19 cellular contexts compared by ENCODE assay signal in the genomic region with DNA sequence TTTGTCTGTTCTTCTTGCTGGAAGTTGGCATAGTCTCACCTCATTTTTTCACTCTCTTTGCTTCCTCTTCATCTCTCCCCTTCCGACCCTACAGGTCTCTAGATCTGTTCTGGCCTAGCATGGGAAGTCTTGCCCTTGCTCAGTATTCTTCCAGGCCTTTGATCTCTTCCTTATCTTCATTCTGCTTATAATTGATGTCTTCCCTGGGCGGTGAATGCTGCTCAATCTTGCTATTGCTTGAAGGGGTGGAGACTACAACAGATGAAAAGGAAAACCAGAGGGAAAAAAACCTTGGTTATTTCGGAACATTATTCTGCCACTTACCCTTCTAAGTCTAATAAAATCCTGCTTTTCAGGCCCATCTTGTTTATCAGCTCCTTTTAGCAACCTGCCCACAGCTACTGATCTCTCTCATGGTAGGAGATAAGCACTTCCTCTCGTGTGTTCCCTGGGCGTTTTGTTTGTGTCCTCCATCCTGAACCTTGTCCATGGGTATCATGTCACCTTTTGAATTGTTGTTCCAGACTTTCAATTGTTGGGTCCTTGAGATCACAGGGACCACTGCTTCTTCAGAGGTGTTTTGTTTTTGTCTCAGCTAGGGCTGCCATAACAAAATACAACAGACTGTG.
"Had no signal": no experiment of that assay in that cellular context is flagged by ENCODE, and none has a peak within 500 bp of the region (broad histone marks: within the 10 kb centered on the region; RNA-seq: fewer than 3 reads in every experiment).

No MANE protein-coding gene starts in this region.

- H3K9me3 ChIP-seq: breast epithelium had no signal

- H3K36me3 ChIP-seq: breast epithelium, upper lobe of left lung had no signal

- ATAC-seq: activated CD8-positive, alpha-beta T cell treated with anti-CD3 and anti-CD28 coated beads for 36 hours; activated T-cell treated with anti-CD3 and anti-CD28 coated beads, Interleukin-2, amount 50 U/mL, for 4 hours; naive thymus-derived CD8-positive, alpha-beta T cell; stimulated activated naive CD8-positive, alpha-beta T cell treated with anti-CD3 and anti-CD28 coated beads, Interleukin-15, Interleukin-2, amounts not matched to agents 100 U/mL and 50 U/mL, for 24 hours had no signal

- H3K27me3 ChIP-seq: breast epithelium, upper lobe of left lung had no signal

- H3K4me3 ChIP-seq: breast epithelium, lung, upper lobe of left lung had no signal

- DNase-seq: activated B cell treated with CpG ODN at 0.5 μM for 24 hours; activated CD4-positive, alpha-beta T cell treated with anti-CD3 and anti-CD28 coated beads for 48 hours; activated CD8-positive, alpha-beta T cell treated with anti-CD3 and anti-CD28 coated beads for 36 hours; activated T-cell treated with anti-CD3 and anti-CD28 coated beads, Interleukin-2, amount 50 U/mL, for 4 hours; aorta; effector memory CD4-positive, alpha-beta T cell; foreskin melanocyte; head of caudate nucleus; immature natural killer cell; naive thymus-derived CD8-positive, alpha-beta T cell; posterior cingulate gyrus; retina; stimulated activated CD4-positive, alpha-beta T cell treated with anti-CD3 and anti-CD28 coated beads, Interleukin-4, amount 100 ng/mL, for 4 hours; stimulated activated CD8-positive, alpha-beta memory T cell treated with anti-CD3 and anti-CD28 coated beads, Interleukin-4, amount 100 ng/mL, for 48 hours; stimulated activated naive CD8-positive, alpha-beta T cell treated with anti-CD3 and anti-CD28 coated beads, Interleukin-15, Interleukin-2, amounts not matched to agents 100 U/mL and 50 U/mL, for 24 hours; upper lobe of left lung had no signal

- H3K27ac ChIP-seq: breast epithelium, epithelial cell of prostate had no signal

- H3K4me1 ChIP-seq: breast epithelium had no signal
